39 cellular contexts compared by ENCODE assay signal in genomic region chr5:122490718-122491117, GRCh38.
"Had no signal": no experiment of that assay in that cellular context is flagged by ENCODE, and none has a peak within 500 bp of the region (broad histone marks: within the 10 kb centered on the region; RNA-seq: fewer than 3 reads in every experiment).

No MANE protein-coding gene starts in this region.

- ATAC-seq: activated naive CD4-positive, alpha-beta T cell treated with anti-CD3 and anti-CD28 coated beads, Interleukin-2, amount 50 U/mL, for 72 hours; activated naive CD8-positive, alpha-beta T cell treated with anti-CD3 and anti-CD28 coated beads, Interleukin-2, amount 50 U/mL, for 24 hours; activated T-cell treated with anti-CD3 and anti-CD28 coated beads, Interleukin-2, amount 50 U/mL, for 4 hours; activated T-cell treated with anti-CD3 and anti-CD28 coated beads, Interleukin-2, amount 50 U/mL, for 72 hours; activated T-helper 17 cell treated with anti-CD3 and anti-CD28 coated beads, Interleukin-2, amount 50 U/mL, for 72 hours; body of pancreas had no signal

- H3K27me3 Mint-ChIP-seq: activated naive CD4-positive, alpha-beta T cell treated with anti-CD3 and anti-CD28 coated beads, Interleukin-2, amount 10 ng/mL, durations not matched to agents 7 days and 5 days; activated naive CD4-positive, alpha-beta T cell treated with anti-CD3 and anti-CD28 coated beads, Interleukin-2, amount 50 U/mL, for 24 hours; activated naive CD8-positive, alpha-beta T cell; activated naive CD8-positive, alpha-beta T cell treated with anti-CD3 and anti-CD28 coated beads for 36 hours; activated naive CD8-positive, alpha-beta T cell treated with anti-CD3 and anti-CD28 coated beads, Interleukin-2, amount 10 ng/mL, durations not matched to agents 7 days and 5 days; activated naive CD8-positive, alpha-beta T cell treated with anti-CD3 and anti-CD28 coated beads, Interleukin-2, amount 50 U/mL, for 24 hours; activated T-cell treated with anti-CD3 and anti-CD28 coated beads, Interleukin-2, amount 50 U/mL, for 24 hours; central memory CD8-positive, alpha-beta T cell had no signal

- H3K4me1 Mint-ChIP-seq: activated naive CD4-positive, alpha-beta T cell treated with anti-CD3 and anti-CD28 coated beads, Interleukin-2, amount 10 ng/mL, durations not matched to agents 7 days and 5 days; activated naive CD4-positive, alpha-beta T cell treated with anti-CD3 and anti-CD28 coated beads, Interleukin-2, amount 50 U/mL, for 24 hours; activated naive CD8-positive, alpha-beta T cell treated with anti-CD3 and anti-CD28 coated beads for 36 hours; activated naive CD8-positive, alpha-beta T cell treated with anti-CD3 and anti-CD28 coated beads, Interleukin-2, amount 10 ng/mL, durations not matched to agents 7 days and 5 days; activated naive CD8-positive, alpha-beta T cell treated with anti-CD3 and anti-CD28 coated beads, Interleukin-2, amount 50 U/mL, for 24 hours; activated T-helper 17 cell treated with anti-CD3 and anti-CD28 coated beads, Interleukin-2, amount 50 U/mL, for 72 hours; central memory CD8-positive, alpha-beta T cell had no signal

- H3K27ac ChIP-seq: adrenal gland, ascending aorta, body of pancreas, brain microvascular endothelial cell, breast epithelium, cardiac muscle cell had no signal

- DNase-seq: activated effector memory CD4-positive, alpha-beta T cell treated with anti-CD3 and anti-CD28 coated beads, Interleukin-2, amount 50 U/mL, for 16 hours; activated effector memory CD4-positive, alpha-beta T cell treated with Interleukin-2 at 50 U/mL for 16 hours; activated gamma-delta T cell; activated gamma-delta T cell treated with Interleukin-2 at 50 U/mL for 16 hours; activated naive CD4-positive, alpha-beta T cell; activated naive CD4-positive, alpha-beta T cell treated with anti-CD3 and anti-CD28 coated beads for 36 hours; activated naive CD4-positive, alpha-beta T cell treated with anti-CD3 and anti-CD28 coated beads, Interleukin-2, amount 10 ng/mL, durations not matched to agents 7 days and 5 days; activated naive CD4-positive, alpha-beta T cell treated with anti-CD3 and anti-CD28 coated beads, Interleukin-2, amount 50 U/mL, for 16 hours; activated naive CD4-positive, alpha-beta T cell treated with Interleukin-2 at 50 U/mL for 16 hours; activated naive CD8-positive, alpha-beta T cell treated with anti-CD3 and anti-CD28 coated beads for 36 hours; activated naive CD8-positive, alpha-beta T cell treated with anti-CD3 and anti-CD28 coated beads, Interleukin-2, amount 10 ng/mL, durations not matched to agents 7 days and 5 days; activated naive CD8-positive, alpha-beta T cell treated with anti-CD3 and anti-CD28 coated beads, Interleukin-2, amount 50 U/mL, for 24 hours; activated T-cell treated with anti-CD3 and anti-CD28 coated beads for 4 hours; activated T-cell treated with anti-CD3 and anti-CD28 coated beads, Interleukin-2, amount 50 U/mL, for 1 hour; activated T-cell treated with anti-CD3 and anti-CD28 coated beads, Interleukin-2, amount 50 U/mL, for 24 hours; activated T-cell treated with anti-CD3 and anti-CD28 coated beads, Interleukin-2, amount 50 U/mL, for 4 hours; activated T-cell treated with anti-CD3 and anti-CD28 coated beads, Interleukin-2, amount 50 U/mL, for 48 hours; activated T-cell treated with anti-CD3 and anti-CD28 coated beads, Interleukin-2, amount 50 U/mL, for 72 hours; adrenal gland; amniotic stem cell; amygdala; anterior cingulate cortex; aorta; body of pancreas; brain microvascular endothelial cell; caudate nucleus; central memory CD4-positive, alpha-beta T cell; cerebellar nuclear complex had no signal

- H3K9me3 Mint-ChIP-seq: activated naive CD4-positive, alpha-beta T cell treated with anti-CD3 and anti-CD28 coated beads for 36 hours; activated naive CD4-positive, alpha-beta T cell treated with anti-CD3 and anti-CD28 coated beads, Interleukin-2, amount 10 ng/mL, durations not matched to agents 7 days and 5 days; activated naive CD8-positive, alpha-beta T cell treated with anti-CD3 and anti-CD28 coated beads for 36 hours; activated naive CD8-positive, alpha-beta T cell treated with anti-CD3 and anti-CD28 coated beads, Interleukin-2, amount 10 ng/mL, durations not matched to agents 7 days and 5 days; activated naive CD8-positive, alpha-beta T cell treated with anti-CD3 and anti-CD28 coated beads, Interleukin-2, amount 50 U/mL, for 24 hours; activated T-cell treated with anti-CD3 and anti-CD28 coated beads, Interleukin-2, amount 50 U/mL, for 24 hours; activated T-helper 1 cell treated with anti-CD3 and anti-CD28 coated beads, Interleukin-12 subunit alpha, Interleukin-12 subunit beta, Interleukin-2, Interleukin-4 antibody, amounts not matched to agents 30 ng/mL and 10 ng/mL and 1 ng/mL, durations not matched to agents 14 hours and 24 hours and 36 hours; activated T-helper 2 cell treated with anti-CD3 and anti-CD28 coated beads, Interferon-gamma antibody, Interleukin-2, Interleukin-4, amounts not matched to agents 10 μg/mL and 5 μg/mL and 100 μg/mL, durations not matched to agents 14 hours and 24 hours and 36 hours had no signal

- H3K36me3 ChIP-seq: adrenal gland, ascending aorta, brain microvascular endothelial cell, breast epithelium, cardiac muscle cell had no signal

- H3K36me3 Mint-ChIP-seq: activated naive CD4-positive, alpha-beta T cell treated with anti-CD3 and anti-CD28 coated beads, Interleukin-2, amount 10 ng/mL, durations not matched to agents 7 days and 5 days; activated naive CD4-positive, alpha-beta T cell treated with anti-CD3 and anti-CD28 coated beads, Interleukin-2, amount 50 U/mL, for 24 hours; activated naive CD4-positive, alpha-beta T cell treated with anti-CD3 and anti-CD28 coated beads, Interleukin-2, amount 50 U/mL, for 72 hours; activated naive CD8-positive, alpha-beta T cell; activated naive CD8-positive, alpha-beta T cell treated with anti-CD3 and anti-CD28 coated beads for 36 hours; activated naive CD8-positive, alpha-beta T cell treated with anti-CD3 and anti-CD28 coated beads, Interleukin-2, amount 10 ng/mL, durations not matched to agents 7 days and 5 days; brain had no signal

- H3K27ac Mint-ChIP-seq: activated naive CD4-positive, alpha-beta T cell treated with anti-CD3 and anti-CD28 coated beads for 36 hours; activated naive CD4-positive, alpha-beta T cell treated with anti-CD3 and anti-CD28 coated beads, Interleukin-2, amount 10 ng/mL, durations not matched to agents 7 days and 5 days; activated naive CD4-positive, alpha-beta T cell treated with anti-CD3 and anti-CD28 coated beads, Interleukin-2, amount 50 U/mL, for 24 hours; activated naive CD4-positive, alpha-beta T cell treated with anti-CD3 and anti-CD28 coated beads, Interleukin-2, amount 50 U/mL, for 72 hours; activated naive CD8-positive, alpha-beta T cell; activated naive CD8-positive, alpha-beta T cell treated with anti-CD3 and anti-CD28 coated beads for 36 hours; activated naive CD8-positive, alpha-beta T cell treated with anti-CD3 and anti-CD28 coated beads, Interleukin-2, amount 10 ng/mL, durations not matched to agents 7 days and 5 days; activated naive CD8-positive, alpha-beta T cell treated with anti-CD3 and anti-CD28 coated beads, Interleukin-2, amount 50 U/mL, for 24 hours; activated T-cell treated with anti-CD3 and anti-CD28 coated beads, Interleukin-2, amount 50 U/mL, for 24 hours; activated T-cell treated with anti-CD3 and anti-CD28 coated beads, Interleukin-2, amount 50 U/mL, for 72 hours; activated T-helper 1 cell treated with anti-CD3 and anti-CD28 coated beads, Interleukin-12 subunit alpha, Interleukin-12 subunit beta, Interleukin-2, Interleukin-4 antibody, amounts not matched to agents 30 ng/mL and 10 ng/mL and 1 ng/mL, durations not matched to agents 14 hours and 24 hours and 36 hours; activated T-helper 17 cell treated with anti-CD3 and anti-CD28 coated beads, Interleukin-2, amount 50 U/mL, for 72 hours; activated T-helper 2 cell treated with anti-CD3 and anti-CD28 coated beads, Interferon-gamma antibody, Interleukin-2, Interleukin-4, amounts not matched to agents 10 μg/mL and 5 μg/mL and 100 μg/mL, durations not matched to agents 14 hours and 24 hours and 36 hours; brain had no signal

- H3K27me3 ChIP-seq: adrenal gland, ascending aorta, body of pancreas, brain microvascular endothelial cell, breast epithelium, cardiac muscle cell had no signal

- H3K4me3 Mint-ChIP-seq: activated naive CD4-positive, alpha-beta T cell treated with anti-CD3 and anti-CD28 coated beads for 36 hours; activated naive CD4-positive, alpha-beta T cell treated with anti-CD3 and anti-CD28 coated beads, Interleukin-2, amount 10 ng/mL, durations not matched to agents 7 days and 5 days; activated naive CD4-positive, alpha-beta T cell treated with anti-CD3 and anti-CD28 coated beads, Interleukin-2, amount 50 U/mL, for 24 hours; activated naive CD8-positive, alpha-beta T cell; activated naive CD8-positive, alpha-beta T cell treated with anti-CD3 and anti-CD28 coated beads for 36 hours; activated naive CD8-positive, alpha-beta T cell treated with anti-CD3 and anti-CD28 coated beads, Interleukin-2, amount 10 ng/mL, durations not matched to agents 7 days and 5 days; activated naive CD8-positive, alpha-beta T cell treated with anti-CD3 and anti-CD28 coated beads, Interleukin-2, amount 50 U/mL, for 24 hours; activated T-cell treated with anti-CD3 and anti-CD28 coated beads, Interleukin-2, amount 50 U/mL, for 24 hours; activated T-cell treated with anti-CD3 and anti-CD28 coated beads, Interleukin-2, amount 50 U/mL, for 4 hours; activated T-cell treated with anti-CD3 and anti-CD28 coated beads, Interleukin-2, amount 50 U/mL, for 72 hours; activated T-helper 1 cell treated with anti-CD3 and anti-CD28 coated beads, Interleukin-12 subunit alpha, Interleukin-12 subunit beta, Interleukin-2, Interleukin-4 antibody, amounts not matched to agents 30 ng/mL and 10 ng/mL and 1 ng/mL, durations not matched to agents 14 hours and 24 hours and 36 hours; activated T-helper 17 cell treated with anti-CD3 and anti-CD28 coated beads, Interleukin-2, amount 50 U/mL, for 72 hours; brain; central memory CD8-positive, alpha-beta T cell had no signal

- H3K9me3 ChIP-seq: adrenal gland, ascending aorta, body of pancreas, breast epithelium had no signal

- H3K4me1 ChIP-seq: adrenal gland, ascending aorta, breast epithelium had no signal

- H3K4me3 ChIP-seq: adrenal gland, ascending aorta, body of pancreas, breast epithelium, cardiac muscle cell had no signal
